In genomic region chr2:63841254-63842022, GRCh38 we compare ENCODE assay signal across 8 cellular contexts. TPM values are rescaled to one million over a fixed set of nuclear protein-coding genes. Genes with fewer than 3 reads are reported as not detected.
DNase-seq lines count a peak whose midpoint lies in the region; TF ChIP-seq lines count a peak whose summit lies in the region.

Gene UGP2 (plus strand): TSS chr2:63841896. CDS start chr2:63842186, 290 bp downstream.

- TF ChIP-seq POLR2A in suprapubic skin (IDR thresholded peaks at IDR 0.05) = peak; percentile 71 to 82

- peak within 1 kb of the TSS; percentile 82 for H3K4me2 ChIP-seq in MM.1S (ENCODE audit: low read depth, low read length)

- H3K9ac ChIP-seq in ES-I3 (ENCODE audit: low read depth, low read length) (peak within 1 kb of the TSS; percentile 92), MM.1S (ENCODE audit: low read length) (peak within 1 kb of the TSS; percentile 97)

- WGBS in suprapubic skin = under 1% methylated on average over 23 of the region's 59 CpGs

- H3K27ac ChIP-seq in MM.1S (ENCODE audit: low read length) (peak within 1 kb of the TSS; percentile 95), SJCRH30 (peak within 1 kb of the TSS; percentile 97), suprapubic skin (peak within 1 kb of the TSS; percentile 99)

- H3K9me3 ChIP-seq in ES-I3 (ENCODE audit: control insufficient read depth, insufficient read depth, low read length) (no peaks in the 10 kb centered on the region), HAP-1 (no peaks in the 10 kb centered on the region), MM.1S (replicated peaks; ENCODE audit: insufficient read depth, low read length) (no peaks in the 10 kb centered on the region), SJCRH30 (replicated peaks) (no peaks in the 10 kb centered on the region), suprapubic skin (no peaks in the 10 kb centered on the region)

- H3K4me3 ChIP-seq in HAP-1 (peak within 1 kb of the TSS; percentile 83), MM.1S (ENCODE audit: low read length) (peak within 1 kb of the TSS; percentile 93), SJCRH30 (peak within 1 kb of the TSS; percentile 75), suprapubic skin (peak within 1 kb of the TSS; percentile 86)

- H3K27me3 ChIP-seq in HAP-1 (ENCODE audit: low read depth) (no peaks in the 10 kb centered on the region), MM.1S (replicated peaks; ENCODE audit: insufficient read depth, low read length) (no peaks in the 10 kb centered on the region), SJCRH30 (no peaks in the 10 kb centered on the region), suprapubic skin (no peaks in the 10 kb centered on the region)

- H3K4me1 ChIP-seq in ES-I3 (ENCODE audit: insufficient read depth, low read length) = no peaks in the 10 kb centered on the region
- peaks cover 37% of the 10 kb centered on the region for H3K4me1 ChIP-seq in HAP-1
- H3K4me1 ChIP-seq in MM.1S (ENCODE audit: low read length) = peaks cover 11% of the 10 kb centered on the region
- peaks cover 17% of the 10 kb centered on the region for H3K4me1 ChIP-seq in SJCRH30
- peaks cover 43% of the 10 kb centered on the region for H3K4me1 ChIP-seq in suprapubic skin

- H3K36me3 ChIP-seq in ES-I3 (ENCODE audit: insufficient read depth, low read length) (0 out of 2 replicates have a peak, but pooled peaks cover 2% of the 10 kb centered on the region), HAP-1 (replicated peaks) (no peaks in the 10 kb centered on the region), MM.1S (replicated peaks; ENCODE audit: insufficient read depth, low read length) (no peaks in the 10 kb centered on the region), SJCRH30 (peaks cover 1% of the 10 kb centered on the region), suprapubic skin (no peaks in the 10 kb centered on the region)

- in situ Hi-C loops in HAP-1 (cut with MboI; ENCODE audit: low sequenced_read_pairs) = no loop called here

- no peak for TF ChIP-seq EP300 in suprapubic skin (IDR thresholded peaks at IDR 0.05)

- H3K9me2 ChIP-seq in MM.1S (replicated peaks; ENCODE audit: insufficient read depth, low read length) = no peaks in the 10 kb centered on the region

- H4K20me1 ChIP-seq in MM.1S (ENCODE audit: insufficient read depth, low read length) = no peaks in the 10 kb centered on the region

- peak within 1 kb of the TSS; percentile 84 for H2AFZ ChIP-seq in MM.1S (ENCODE audit: low read length)

- peaks cover 48% of the 10 kb centered on the region for H3K79me2 ChIP-seq in MM.1S (ENCODE audit: low read length)

- peak; percentile 33 for TF ChIP-seq CTCF in MM.1S (IDR thresholded peaks at IDR 0.05; ENCODE audit: low read length)
- peak in 1 of 2 donors; percentile 12 for TF ChIP-seq CTCF in suprapubic skin (IDR thresholded peaks at IDR 0.05)

- DNase-seq in HAP-1 (ENCODE audit: low spot score in 2 of 2) (peak; percentile 95 to 96), MM.1S (peak; percentile 89), SJCRH30 (peak; percentile 98), foreskin melanocyte (peak; percentile 75), nucleus accumbens (lab: John Stamatoyannopoulos, UW) (peak in 55 of 56 donors; percentile 31 to 88 (median 71)), suprapubic skin (ENCODE audit: low spot score in 2 of 2) (peak; percentile 96)
- peak; percentile 77 for DNase-seq in activated gamma-delta T cell treated with anti-CD3 and anti-CD28 coated beads, Interleukin-2, amount 50 U/mL, for 16 hours (ENCODE audit: low read depth)

- H3F3A ChIP-seq in MM.1S (ENCODE audit: insufficient read depth, low read length) = peaks cover 14% of the 10 kb centered on the region

RNA-seq across cellular contexts. Expression of gene UGP2, which starts in this region (rescaled TPM):
- total RNA-seq in SJCRH30 (2014; rRNA removed; shearing (Covaris generic)) = 144 and 145 TPM in 2 replicates
- total RNA-seq in suprapubic skin = 10 to 100 TPM; 60.1 to 84.9 (median 65.2) TPM

Comparison
In these comparisons a context has a peak if more than half of its experiments do, and no peak if none do; other contexts are left out.
1. Peak in every context shown above with its lines: DNase-seq, H3K4me3 ChIP-seq and H3K27ac ChIP-seq.